In the genomic region with DNA sequence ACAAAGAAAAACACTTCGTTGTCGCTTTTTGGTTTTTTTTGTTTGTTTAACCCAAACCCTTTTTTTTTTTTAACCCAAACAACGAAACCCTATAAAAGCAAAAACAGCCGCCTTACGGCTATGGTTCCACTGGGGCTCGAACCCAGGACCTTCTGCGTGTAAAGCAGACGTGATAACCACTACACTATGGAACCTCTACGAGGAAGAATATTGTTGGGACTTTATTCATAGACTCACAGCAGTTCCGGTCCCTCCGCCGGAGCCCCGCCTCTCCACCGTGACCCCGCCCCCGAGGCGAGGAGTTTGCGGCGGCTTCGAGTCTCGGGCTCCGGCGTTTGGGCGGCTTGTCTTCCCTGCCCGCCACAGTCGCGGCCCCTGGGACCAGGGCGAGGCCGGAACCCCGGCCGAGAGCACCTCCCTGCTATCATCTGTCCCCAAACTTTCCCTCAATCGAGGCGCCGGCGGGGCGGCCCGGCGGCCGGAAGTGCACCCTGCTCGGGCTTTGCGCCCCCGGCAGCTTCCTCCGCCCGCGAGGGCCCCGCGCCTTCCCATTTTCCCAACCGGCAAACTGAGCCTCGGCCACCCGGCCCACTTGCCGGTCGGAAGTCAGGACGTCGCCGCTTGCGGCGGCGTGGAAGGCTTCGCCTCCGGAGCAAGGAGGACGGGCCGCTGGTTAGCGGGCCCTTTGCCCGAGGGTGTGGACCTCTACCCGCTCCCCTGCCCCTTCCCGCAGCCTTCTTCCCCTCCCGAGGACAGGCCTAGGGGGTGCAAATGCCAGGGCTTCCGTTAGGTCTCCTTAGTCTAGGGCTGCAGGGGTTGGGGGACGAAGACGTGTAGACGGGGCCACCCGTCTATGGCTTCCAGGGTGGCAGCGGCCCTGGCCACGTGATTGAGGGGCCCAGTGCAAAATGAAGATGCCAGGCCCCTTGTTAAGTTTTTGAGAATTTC, we compare ENCODE assay signal across 8 cellular contexts. TPM values are rescaled to one million over a fixed set of nuclear protein-coding genes. Genes with fewer than 3 reads are reported as not detected.
DNase-seq lines count a peak whose midpoint lies in the region; ATAC-seq and TF ChIP-seq lines count a peak whose summit lies in the region.

No MANE protein-coding gene starts in this region.

- DNase-seq in GDM1 (lab: John Stamatoyannopoulos, UW) (peak; percentile 51), GOT3 (lab: John Stamatoyannopoulos, UW) (peak; percentile 70), Kasumi-1 (lab: John Stamatoyannopoulos, UW) (peak; percentile 29 to 46), SK-N-SH (peak; percentile 96), head of caudate nucleus (peak; percentile 55 to 91 (median 76)), ovary (peak; percentile 71 to 85 (median 82)), thyroid gland (peak; percentile 65 to 68)
- peak; percentile 80 to 81 for DNase-seq in activated naive CD4-positive, alpha-beta T cell treated with anti-CD3 and anti-CD28 coated beads, Interleukin-2, amount 50 U/mL, for 72 hours (ENCODE audit: low spot score in 2 of 2)

- POLR2A ChIA-PET in SK-N-SH (lab: Yijun Ruan, JAX): interaction anchor here (0.6 to 1.2 kb wide), 2 partner anchors 13 to 94 kb away, joined by 3 read pairs; no protein-coding TSS in a partner anchor

- H3K9me3 ChIP-seq in SK-N-SH: no peaks in the 10 kb centered on the region
- no peaks in the 10 kb centered on the region for H3K9me3 ChIP-seq in ovary
- no peaks in the 10 kb centered on the region for H3K9me3 ChIP-seq in thyroid gland

- H3K9me2 ChIP-seq in SK-N-SH: no peaks in the 10 kb centered on the region

- H3K36me3 ChIP-seq in SK-N-SH (replicated peaks in 1 of 2; ENCODE audit: control insufficient read depth in 1 of 2, insufficient read depth in 2 of 2, low read length in 1 of 2) (no peaks in the 10 kb centered on the region), ovary (no peaks in the 10 kb centered on the region), thyroid gland (no peaks in the 10 kb centered on the region)

- no peaks in the 10 kb centered on the region for H3K36me3 Mint-ChIP-seq in activated naive CD4-positive, alpha-beta T cell treated with anti-CD3 and anti-CD28 coated beads, Interleukin-2, amount 50 U/mL, for 72 hours

- intact Hi-C loops in head of caudate nucleus (cut with DNase I) (no loop called here), ovary (cut with DNase I) (loop anchor here in 2 of 4 donors (10.0 kb wide), 2 partner anchors 220 to 280 kb away; no protein-coding TSS in a partner anchor), thyroid gland (cut with DNase I) (no loop called here)

- TF ChIP-seq RAD21 in SK-N-SH (IDR thresholded peaks at IDR 0.05; ENCODE audit: low read length): no peak

- CTCF ChIA-PET in SK-N-SH (lab: Yijun Ruan, JAX): interaction anchor here (0.9 kb wide), 1 partner anchor 15 kb away, joined by 3 read pairs; no protein-coding TSS in a partner anchor

- H3K4me2 ChIP-seq in SK-N-SH: peak overlapping the region; percentile 92

- peak; percentile 88 for ATAC-seq in activated naive CD4-positive, alpha-beta T cell treated with anti-CD3 and anti-CD28 coated beads, Interleukin-2, amount 50 U/mL, for 72 hours

- H3K27me3 ChIP-seq in SK-N-SH (ENCODE audit: insufficient read depth) (no peaks in the 10 kb centered on the region), ovary (no peaks in the 10 kb centered on the region), thyroid gland (no peaks in the 10 kb centered on the region)

- TF ChIP-seq CTCF in SK-N-SH (IDR thresholded peaks at IDR 0.05): no peak
- no peak for TF ChIP-seq CTCF in ovary (IDR thresholded peaks at IDR 0.05)
- TF ChIP-seq CTCF in thyroid gland (IDR thresholded peaks at IDR 0.05): no peak

- H3K27ac ChIP-seq in SK-N-SH (ENCODE audit: low read depth in 2 of 2, low read length in 1 of 2) (peak overlapping the region; percentile 60 to 85), ovary (peak overlapping the region; percentile 68 to 73), thyroid gland (peak overlapping the region; percentile 79 to 94 (median 82))

- no peaks in the 10 kb centered on the region for H3K9me3 Mint-ChIP-seq in activated naive CD4-positive, alpha-beta T cell treated with anti-CD3 and anti-CD28 coated beads, Interleukin-2, amount 50 U/mL, for 72 hours

- H2AFZ ChIP-seq in SK-N-SH (ENCODE audit: low read depth): peak overlapping the region; percentile 94

- H3K9ac ChIP-seq in SK-N-SH: peak overlapping the region; percentile 88

- H3K4me3 ChIP-seq in SK-N-SH (ENCODE audit: low read depth in 2 of 2, low read length in 1 of 2): peak overlapping the region; percentile 68 to 73
- H3K4me3 ChIP-seq in ovary: peak overlapping the region; percentile 57
- peak overlapping the region in 2 of 3 donors; percentile 42 to 60 for H3K4me3 ChIP-seq in thyroid gland (replicated peaks in 1 of 3)

- no peaks in the 10 kb centered on the region for H4K20me1 ChIP-seq in SK-N-SH (ENCODE audit: insufficient read depth)

- peak in 1 of 2 experiments; percentile 67; a peak in 1 of 4 replicates for TF ChIP-seq EP300 in SK-N-SH (IDR thresholded peaks at IDR 0.05; ENCODE audit: borderline replicate concordance in 1 of 2, low read depth in 1 of 2, low read length in 1 of 2)
- TF ChIP-seq EP300 in ovary (IDR thresholded peaks at IDR 0.05): no peak

- no peaks in the 10 kb centered on the region for H3F3A ChIP-seq in SK-N-SH (replicated peaks; ENCODE audit: insufficient read depth)

- H3K79me2 ChIP-seq in SK-N-SH (ENCODE audit: insufficient read depth): no peaks in the 10 kb centered on the region

- peak overlapping the region; percentile 87 to 89 for H3K27ac Mint-ChIP-seq in activated naive CD4-positive, alpha-beta T cell treated with anti-CD3 and anti-CD28 coated beads, Interleukin-2, amount 50 U/mL, for 72 hours

- WGBS in SK-N-SH (ENCODE audit: low lambda C conversion rate): 9% methylated on average over 27 of the region's 74 CpGs
- 21 to 27% (median 25%) methylated on average over 73 to 74 of the region's 74 CpGs for WGBS in ovary, 3 donors
- 0 to 1% methylated on average over 14 to 28 of the region's 74 CpGs for WGBS in thyroid gland, 2 donors

- H3K4me1 ChIP-seq in SK-N-SH (ENCODE audit: control insufficient read depth in 1 of 2, insufficient read depth in 2 of 2, low read depth in 1 of 2, low read length in 1 of 2): peaks cover 0 to 11% of the 10 kb centered on the region in 2 experiments; a peak in 2 of 4 replicates
- H3K4me1 ChIP-seq in ovary (ENCODE audit: insufficient read depth): no peaks in the 10 kb centered on the region
- H3K4me1 ChIP-seq in thyroid gland: no peaks in the 10 kb centered on the region

- TF ChIP-seq POLR2A in ovary (IDR thresholded peaks at IDR 0.05) (peak; percentile 53), thyroid gland (IDR thresholded peaks at IDR 0.05) (peak in 1 of 2 donors; percentile 29)

TF ChIP-seq in SK-N-SH, 30 proteins besides CTCF, POLR2A, EP300 and RAD21 (continues in another document):
- TF ChIP-seq GABPA (IDR thresholded peaks at IDR 0.05; ENCODE audit: low read depth): peak; percentile 66; the same call in 1 of the 2 replicates
- TF ChIP-seq IRF3 (IDR thresholded peaks at IDR 0.05; ENCODE audit: low read depth, low read length): no peak
- peak; percentile 66 for TF ChIP-seq CHD2 (IDR thresholded peaks at IDR 0.05; ENCODE audit: low read length, partially characterized antibody)
- peak; percentile 6; the same call in 1 of the 2 replicates for TF ChIP-seq MXI1 (IDR thresholded peaks at IDR 0.05; ENCODE audit: low read depth, low read length)
- no peak for TF ChIP-seq SMC3 (IDR thresholded peaks at IDR 0.05; ENCODE audit: low read depth, low read length)
- TF ChIP-seq EZH2phosphoT487 (IDR thresholded peaks at IDR 0.05; ENCODE audit: borderline replicate concordance, low read depth): no peak
- TF ChIP-seq NRF1 (IDR thresholded peaks at IDR 0.05; ENCODE audit: low read depth, low read length): no peak
- no peak for TF ChIP-seq TAF1 (IDR thresholded peaks at IDR 0.05; ENCODE audit: borderline replicate concordance, low read depth, low read length)
- peak; percentile 89 for TF ChIP-seq TEAD4 (IDR thresholded peaks at IDR 0.05; ENCODE audit: borderline replicate concordance, insufficient read depth)

RNA-seq across cellular contexts. Expression of gene RS1, which starts 3.2 kb away (rescaled TPM):
- not detected in 2 replicates for polyA plus RNA-seq in SK-N-SH (2012; rRNA removed)
- polyA plus RNA-seq in SK-N-SH (2012; cell fraction: cytosol; rRNA removed): not detected in 2 replicates
- polyA plus RNA-seq in SK-N-SH (2012; cell fraction: nucleus; rRNA removed): not detected in 2 replicates
- total RNA-seq in activated naive CD4-positive, alpha-beta T cell treated with anti-CD3 and anti-CD28 coated beads, Interleukin-2, amount 50 U/mL, for 72 hours: not detected
- total RNA-seq in ovary: not detected
- polyA plus RNA-seq in ovary: not detected
- under 1 TPM in 1 of 4 donors, not detected in 3; 0.67 TPM for total RNA-seq in thyroid gland

RNA-seq across cellular contexts. Expression of gene PPEF1, which starts 32.4 kb away (rescaled TPM):
- polyA plus RNA-seq in SK-N-SH (2012; rRNA removed) (0.16 and 0.58 TPM in 2 replicates), ovary (under 1 TPM; 0.12 TPM)
- polyA plus RNA-seq in SK-N-SH (2012; cell fraction: cytosol; rRNA removed): 1.7 TPM in 2 replicates
- 0.27 and 0.29 TPM in 2 replicates for polyA plus RNA-seq in SK-N-SH (2012; cell fraction: nucleus; rRNA removed)
- not detected for total RNA-seq in activated naive CD4-positive, alpha-beta T cell treated with anti-CD3 and anti-CD28 coated beads, Interleukin-2, amount 50 U/mL, for 72 hours
- total RNA-seq in ovary (1 to 10 TPM in 2 of 7 donors, under 1 TPM in 2, not detected in 3; 0.47 to 2.0 (median 0.97) TPM), thyroid gland (1 to 10 TPM in 1 of 4 donors, under 1 TPM in 1, not detected in 2; 0.22 to 2.0 TPM)

Comparison
In these comparisons a context has a peak if more than half of its experiments do, and no peak if none do; other contexts are left out.
1. Peak in every context shown above with its lines: DNase-seq, ATAC-seq, H3K4me3 ChIP-seq and H3K27ac ChIP-seq.
2. DNase-seq: peak in every context shown above with its lines; median percentile 96 in SK-N-SH; 82 in ovary; 80 in activated naive CD4-positive, alpha-beta T cell treated with anti-CD3 and anti-CD28 coated beads, Interleukin-2, amount 50 U/mL, for 72 hours; 76 in head of caudate nucleus; 70 in GOT3; 66 in thyroid gland; 51 in GDM1; 38 in Kasumi-1.